Comparison of ENCODE assay signal across 11 cellular contexts in the genomic region with DNA sequence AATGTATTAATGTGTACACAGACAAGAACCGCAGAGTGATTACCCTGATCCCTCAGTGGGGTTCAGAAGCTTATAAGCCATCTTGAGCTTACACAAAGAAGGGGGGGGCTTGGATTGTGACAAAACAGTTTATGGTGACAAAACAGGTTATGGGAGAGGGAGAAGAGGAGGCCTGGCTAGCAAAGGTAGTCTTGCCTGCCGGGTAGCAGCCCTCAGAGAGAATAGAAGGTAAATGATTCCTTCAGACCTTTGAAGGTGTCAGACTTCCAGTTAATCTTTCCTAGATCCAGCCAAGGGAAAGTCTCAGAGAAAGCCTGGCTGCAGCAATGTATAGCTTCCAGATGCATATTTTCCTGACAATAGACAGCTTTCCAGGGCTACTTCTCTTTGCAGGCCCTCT. TPM values are rescaled to one million over a fixed set of nuclear protein-coding genes. Genes with fewer than 3 reads are reported as not detected.
A peak's percentile ranks its signal among the peaks of the same experiment; 100 is the strongest.
DNase-seq lines count a peak whose midpoint lies in the region; ATAC-seq, FAIRE-seq and TF ChIP-seq lines count a peak whose summit lies in the region.
"Had no signal": no experiment of that assay in that cellular context is flagged by ENCODE, and none has a peak within 500 bp of the region (broad histone marks: within the 10 kb centered on the region; RNA-seq: fewer than 3 reads in every experiment).

No MANE protein-coding gene starts in this region.

- TF ChIP-seq CTCF in foreskin keratinocyte (conservative IDR thresholded peaks at IDR 0.05) = no peak

- no peaks in the 10 kb centered on the region for H3K27me3 ChIP-seq in foreskin keratinocyte

- no peak for ATAC-seq in foreskin keratinocyte

- DNase-seq in DMS53 treated with DMSO at 0.1 percent for 48 hours (lab: John Stamatoyannopoulos, UW; ENCODE audit: unreplicated experiment) (peak; percentile 34), foreskin keratinocyte (no peak), NCI-H1048 (lab: John Stamatoyannopoulos, UW) (no peak), GM12891 (ENCODE audit: insufficient read length, low spot score) (no peak), NCI-H2107 (lab: John Stamatoyannopoulos, UW) (no peak)
- DNase-seq: KBM-7, NCI-H2171 had no signal

- H3K4me1 ChIP-seq in foreskin keratinocyte = peaks cover 31% of the 10 kb centered on the region

- no peaks in the 10 kb centered on the region for H3K9me3 ChIP-seq in KOPT-K1 (ENCODE audit: insufficient read depth, low read length, poor library complexity, severe bottlenecking)

- H3K27ac ChIP-seq in KOPT-K1 (ENCODE audit: low read depth, low read length, poor library complexity, severe bottlenecking) (peak overlapping the region; percentile 97), foreskin keratinocyte (peak overlapping the region; percentile 28), skin epidermis (peak overlapping the region in 20 of 21 experiments; percentile 50 to 86 (median 77))

- FAIRE-seq in GM12891 (lab: Jason Lieb, UNC) = no peak
- FAIRE-seq: endometrium had no signal

- H3K36me3 ChIP-seq in KOPT-K1 (ENCODE audit: insufficient read depth, low read length) = no peaks in the 10 kb centered on the region

- TF ChIP-seq POLR2A in GM12891 (IDR thresholded peaks at IDR 0.05; ENCODE audit: low read depth, low read length) = no peak

- H3K4me3 ChIP-seq in skin epidermis = no peak overlapping the region
- H3K4me3 ChIP-seq: GM12878 had no signal

TF ChIP-seq in GM12891, 5 proteins besides CTCF, POLR2A, EP300 and RAD21:
- no peak for TF ChIP-seq SPI1 (IDR thresholded peaks at IDR 0.05; ENCODE audit: low read depth, low read length)
- TF ChIP-seq PAX5 (IDR thresholded peaks at IDR 0.05; ENCODE audit: insufficient read depth, low read length, severe bottlenecking) = no peak
- no peak for TF ChIP-seq POLR2AphosphoS5 (IDR thresholded peaks at IDR 0.05; ENCODE audit: low read depth, low read length)
- no peak for TF ChIP-seq POU2F2 (IDR thresholded peaks at IDR 0.05; ENCODE audit: low read depth, low read length)
- TF ChIP-seq TAF1 (IDR thresholded peaks at IDR 0.05; ENCODE audit: low read depth, low read length) = no peak
TF ChIP-seq in GM12891: peak in this region for 0.

RNA-seq across cellular contexts. Expression of a gene that starts 44.6 kb away (rescaled TPM):
- total RNA-seq in foreskin keratinocyte = 9.9 and 12.3 TPM in 2 replicates
- 1.5 and 1.9 TPM in 2 replicates for polyA plus RNA-seq in foreskin keratinocyte
- 0.23 TPM for polyA plus RNA-seq in GM12891 (2012; ENCODE audit: low read depth, missing spikeins)

Comparison
In these comparisons a context has a peak if more than half of its experiments do, and no peak if none do; other contexts are left out.
1. H3K27ac ChIP-seq: peak in every context shown above with its lines; median percentile 97 in KOPT-K1; 77 in skin epidermis; 28 in foreskin keratinocyte.